ENCODE assay signal across 13 cellular contexts in the genomic region with DNA sequence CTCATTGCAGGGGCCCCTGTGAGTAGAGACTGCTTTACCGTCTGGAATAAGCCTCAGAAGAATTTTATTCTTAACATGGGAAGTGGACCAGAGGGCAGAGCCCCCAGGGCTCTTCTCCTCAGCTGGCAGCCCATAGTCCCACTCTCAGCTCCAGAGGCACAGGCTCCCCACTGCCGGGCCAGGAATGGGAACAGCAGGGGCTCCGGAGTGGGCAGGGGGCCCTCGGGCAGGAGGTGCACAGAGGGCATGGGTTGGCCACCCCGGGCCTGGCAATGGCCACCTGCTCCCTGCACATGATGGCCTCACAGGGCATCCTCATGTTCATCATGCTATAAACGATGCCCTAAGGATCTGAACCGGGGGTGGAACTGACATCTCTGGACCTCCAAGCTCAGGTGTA.
DNase-seq lines count a peak whose midpoint lies in the region; ATAC-seq, FAIRE-seq and TF ChIP-seq lines count a peak whose summit lies in the region.
"Had no signal": no experiment of that assay in that cellular context is flagged by ENCODE, and none has a peak within 500 bp of the region (broad histone marks: within the 10 kb centered on the region; RNA-seq: fewer than 3 reads in every experiment).

No MANE protein-coding gene starts in this region.

- no peak overlapping the region for H3K4ac ChIP-seq in mesendoderm (ENCODE audit: low read depth, low read length)

- no peak overlapping the region for H2BK5ac ChIP-seq in mesendoderm (ENCODE audit: low read length)

- no peak overlapping the region for H3K27ac Mint-ChIP-seq in chondrocyte (ENCODE audit: unreplicated experiment)
- H3K27ac Mint-ChIP-seq: B cell; CD8-positive, alpha-beta T cell had no signal

- H3K4me1 ChIP-seq in kidney (ENCODE audit: control insufficient read depth in 1 of 2, insufficient read depth in 1 of 2, low read depth in 1 of 2, low read length in 2 of 2) (no peaks in the 10 kb centered on the region), mesendoderm (ENCODE audit: control insufficient read depth, low read depth, low read length) (no peaks in the 10 kb centered on the region)
- H3K4me1 ChIP-seq: HAP-1 had no signal

- H3K18ac ChIP-seq in mesendoderm (ENCODE audit: low read length), result no peak overlapping the region

- DNase-seq in chondrocyte (ENCODE audit: low spot score) (peak; percentile 36), kidney (peak; percentile 8), posterior vena cava (ENCODE audit: low spot score) (peak; percentile 30), omental fat pad (ENCODE audit: low spot score) (no peak), mesendoderm (no peak), NAMALWA (ENCODE audit: low spot score) (no peak)
- DNase-seq: Calu3; CD8-positive, alpha-beta T cell; DMS79 treated with DMSO at 0.1 percent for 48 hours; GF-D8 had no signal

- no peak overlapping the region for H4K8ac ChIP-seq in mesendoderm (ENCODE audit: low read depth, low read length)

- H3K27ac ChIP-seq in kidney (ENCODE audit: low read depth in 2 of 2, low read length in 2 of 2) (no peak overlapping the region), mesendoderm (ENCODE audit: low read depth, low read length) (no peak overlapping the region)
- H3K27ac ChIP-seq: BLaER1 treated with 17β-estradiol and CSF1 and Interleukin-3, amounts not matched to agents 10 nM and 100 nM had no signal

- H3K9ac ChIP-seq in kidney (ENCODE audit: low read length in 2 of 2) (no peak overlapping the region), mesendoderm (ENCODE audit: low read length) (no peak overlapping the region)
- H3K9ac ChIP-seq: BLaER1 treated with 17β-estradiol and CSF1 and Interleukin-3, amounts not matched to agents 10 nM and 100 nM had no signal

- peaks cover 17% of the 10 kb centered on the region for H3K4me1 Mint-ChIP-seq in chondrocyte (ENCODE audit: low read depth)
- H3K4me1 Mint-ChIP-seq: B cell had no signal

- no peaks in the 10 kb centered on the region for H3K9me3 ChIP-seq in kidney (ENCODE audit: control insufficient read depth in 1 of 2, low read length in 2 of 2)
- H3K9me3 ChIP-seq: BLaER1 treated with 17β-estradiol and CSF1 and Interleukin-3, amounts not matched to agents 10 nM and 100 nM; HAP-1 had no signal

- no peak for FAIRE-seq in kidney (lab: Jason Lieb, UNC)

- H3K36me3 ChIP-seq in kidney (ENCODE audit: control insufficient read depth in 1 of 2, insufficient read depth in 2 of 2, low read length in 2 of 2) (no peaks in the 10 kb centered on the region), mesendoderm (ENCODE audit: control insufficient read depth, insufficient read depth, low read length) (no peaks in the 10 kb centered on the region)
- H3K36me3 ChIP-seq: BLaER1 treated with 17β-estradiol and CSF1 and Interleukin-3, amounts not matched to agents 10 nM and 100 nM; HAP-1 had no signal

- no peaks in the 10 kb centered on the region for H3K79me1 ChIP-seq in mesendoderm (ENCODE audit: low read length)

- H2BK15ac ChIP-seq in mesendoderm (replicated peaks; ENCODE audit: low read depth), result no peak overlapping the region

- H4K5ac ChIP-seq in mesendoderm (ENCODE audit: low read length), result no peak overlapping the region

- H3K27me3 ChIP-seq in mesendoderm (ENCODE audit: insufficient read depth, low read length, poor library complexity), result no peaks in the 10 kb centered on the region

- no peaks in the 10 kb centered on the region for H3K9me3 Mint-ChIP-seq in chondrocyte (ENCODE audit: low read depth)
- H3K9me3 Mint-ChIP-seq: CD8-positive, alpha-beta T cell had no signal

- no peak for ATAC-seq in omental fat pad (ENCODE audit: low FRiP score)
- ATAC-seq: CD8-positive, alpha-beta T cell had no signal

- peaks cover 1% of the 10 kb centered on the region for H3K27me3 Mint-ChIP-seq in chondrocyte (ENCODE audit: low read depth)

- WGBS in mesendoderm (ENCODE audit: extremely low coverage, insufficient coverage, low lambda C conversion rate), result no CpG with 5 or more reads among the region's 7 CpGs

- no peaks in the 10 kb centered on the region for H3K79me2 ChIP-seq in mesendoderm (ENCODE audit: control insufficient read depth, insufficient read depth, low read length)

- no peak overlapping the region for H3K4me3 Mint-ChIP-seq in chondrocyte (ENCODE audit: unreplicated experiment)
- H3K4me3 Mint-ChIP-seq: B cell; CD8-positive, alpha-beta T cell had no signal

- H3K56ac ChIP-seq in mesendoderm (ENCODE audit: low read length), result no peak overlapping the region

- no peak overlapping the region for H2AK5ac ChIP-seq in mesendoderm (ENCODE audit: low read length)

- H3K4me3 ChIP-seq in kidney (ENCODE audit: low read length in 2 of 2), result no peak overlapping the region
- no peak overlapping the region for H3K4me3 ChIP-seq in mesendoderm (ENCODE audit: low read length)
- H3K4me3 ChIP-seq: BLaER1 treated with 17β-estradiol and CSF1 and Interleukin-3, amounts not matched to agents 10 nM and 100 nM; HAP-1 had no signal

- no peaks in the 10 kb centered on the region for H3K36me3 Mint-ChIP-seq in chondrocyte (ENCODE audit: low read depth)
- H3K36me3 Mint-ChIP-seq: CD8-positive, alpha-beta T cell had no signal

- intact Hi-C loops in kidney (cut with DNase I), result no loop called here
- intact Hi-C loops in posterior vena cava (cut with DNase I), result no loop called here

- no peak overlapping the region for H3K4me2 ChIP-seq in mesendoderm (ENCODE audit: low read length)
- H3K4me2 ChIP-seq: BLaER1 treated with 17β-estradiol and CSF1 and Interleukin-3, amounts not matched to agents 10 nM and 100 nM had no signal

- H3K23ac ChIP-seq in mesendoderm (ENCODE audit: low read length), result no peak overlapping the region

- no peak overlapping the region for H2BK120ac ChIP-seq in mesendoderm (ENCODE audit: low read depth, low read length)

- TF ChIP-seq CTCF in chondrocyte (IDR thresholded peaks at IDR 0.05) (no peak), kidney (IDR thresholded peaks at IDR 0.05; ENCODE audit: borderline replicate concordance, extremely low read depth, insufficient read depth) (no peak), omental fat pad (IDR thresholded peaks at IDR 0.05) (no peak)

Comparison
In these comparisons a context has a peak if more than half of its experiments do, and no peak if none do; other contexts are left out.
1. DNase-seq: peak in chondrocyte (single experiment), kidney (single experiment) and posterior vena cava (single experiment); none in omental fat pad (single experiment), mesendoderm (single experiment) and NAMALWA (single experiment).